8 cellular contexts compared by ENCODE assay signal in the genomic region with DNA sequence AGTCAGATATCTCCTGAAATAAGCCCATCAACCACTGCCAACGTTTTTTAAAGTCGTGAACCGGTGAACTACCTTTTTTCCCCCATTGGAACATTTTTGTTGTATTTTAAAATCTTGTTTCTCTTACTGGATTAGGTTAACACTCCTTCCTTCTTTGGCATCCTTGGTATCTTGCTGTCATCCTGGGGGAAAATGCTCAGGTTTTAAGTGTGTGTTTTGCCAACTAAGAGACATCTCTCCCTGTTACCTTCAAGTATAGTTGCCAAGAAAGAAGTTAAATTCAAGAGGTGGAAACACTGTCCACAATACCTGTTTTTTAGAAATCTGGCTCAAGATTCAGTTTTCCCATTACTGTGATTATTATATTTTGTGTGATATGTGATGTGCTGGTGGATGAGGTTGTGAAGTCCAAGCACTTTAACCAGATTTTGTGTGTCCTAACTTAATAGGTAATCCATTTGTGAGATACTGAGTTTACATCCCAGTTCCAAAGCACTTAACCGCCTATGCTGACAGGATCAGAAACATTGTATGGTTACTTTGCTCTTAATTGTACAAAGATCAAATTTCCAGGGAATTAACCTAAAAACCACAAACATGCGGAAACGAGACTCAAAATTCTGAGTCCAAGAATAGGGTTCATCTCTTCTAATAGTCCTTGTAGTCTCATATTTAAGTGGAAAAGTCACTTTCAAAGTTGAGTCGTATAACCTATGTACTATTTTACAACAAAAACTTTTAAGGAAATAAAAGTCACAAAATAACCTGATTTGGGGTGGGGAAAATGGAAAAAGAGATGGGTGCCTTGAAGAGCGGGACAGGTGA. TPM values are rescaled to one million over a fixed set of nuclear protein-coding genes. Genes with fewer than 3 reads are reported as not detected.
DNase-seq lines count a peak whose midpoint lies in the region; ATAC-seq and TF ChIP-seq lines count a peak whose summit lies in the region.

No MANE protein-coding gene starts in this region.

- TF ChIP-seq CTCF in left ventricle myocardium inferior (IDR thresholded peaks at IDR 0.05; ENCODE audit: borderline replicate concordance): no peak
- no peak for TF ChIP-seq CTCF in astrocyte of the spinal cord (IDR thresholded peaks at IDR 0.05; ENCODE audit: low read depth, low read length)
- TF ChIP-seq CTCF in uterus (IDR thresholded peaks at IDR 0.05): no peak

- peak overlapping the region; percentile 92 for H3K4me3 Mint-ChIP-seq in memory B cell

- H3K4me1 ChIP-seq in left ventricle myocardium inferior (peaks cover 51% of the 10 kb centered on the region), uterus (peaks cover 0 to 7% of the 10 kb centered on the region in 2 donors)

- H3K36me3 ChIP-seq in left ventricle myocardium inferior (no peaks in the 10 kb centered on the region), uterus (peaks cover 0 to 1% of the 10 kb centered on the region in 2 donors)

- peak overlapping the region; percentile 99 for H3K4me3 ChIP-seq in left ventricle myocardium inferior
- peak overlapping the region; percentile 73 for H3K4me3 ChIP-seq in astrocyte of the spinal cord (ENCODE audit: low read depth, low read length)
- H3K4me3 ChIP-seq in uterus: peak overlapping the region; percentile 88 to 100

- H3K27me3 ChIP-seq in left ventricle myocardium inferior (ENCODE audit: low read depth) (no peaks in the 10 kb centered on the region), uterus (no peaks in the 10 kb centered on the region)

- in situ Hi-C loops in astrocyte of the spinal cord (cut with HindIII; ENCODE audit: low sequenced_read_pairs): no loop called here

- peaks cover 3% of the 10 kb centered on the region for H3K36me3 Mint-ChIP-seq in memory B cell

- no peak for TF ChIP-seq POLR2A in uterus (IDR thresholded peaks at IDR 0.05)

- peak overlapping the region; percentile 98 for H3K27ac Mint-ChIP-seq in memory B cell

- DNase-seq in left ventricle myocardium inferior (no peak), Right ventricle myocardium superior (no peak), astrocyte of the spinal cord (ENCODE audit: low read depth, low spot score) (no peak), memory B cell (ENCODE audit: low spot score in 2 of 2) (no peak), uterus (no peak), posterior cingulate gyrus (no peak), NCI-H1436 (lab: John Stamatoyannopoulos, UW) (no peak)

- H3K4me1 Mint-ChIP-seq in memory B cell: peaks cover 16% of the 10 kb centered on the region

- ATAC-seq in Right ventricle myocardium superior (ENCODE audit: poor library complexity): no peak
- ATAC-seq in memory B cell (ENCODE audit: low read depth): no peak
- no peak for ATAC-seq in HG03045 (IDR thresholded peaks at IDR 0.05; ENCODE audit: unreplicated experiment)

- peak overlapping the region; percentile 100 for H3K27ac ChIP-seq in left ventricle myocardium inferior (replicated peaks)
- H3K27ac ChIP-seq in uterus: peak overlapping the region; percentile 100

- H3K9me3 Mint-ChIP-seq in memory B cell: no peaks in the 10 kb centered on the region

- H3K27me3 Mint-ChIP-seq in memory B cell: no peaks in the 10 kb centered on the region

- H3K9me3 ChIP-seq in left ventricle myocardium inferior (replicated peaks) (peaks cover 2% of the 10 kb centered on the region), uterus (peaks cover 0 to 3% of the 10 kb centered on the region in 2 donors)

- intact Hi-C loops in left ventricle myocardium inferior (cut with micrococcal nuclease) (loop anchor here (5.0 kb wide), 1 partner anchor 61 kb away; no protein-coding TSS in a partner anchor), Right ventricle myocardium superior (cut with DNase I) (no loop called here), uterus (cut with DNase I; ENCODE audit: low total_unique reads) (loop anchor here (10.0 kb wide), 1 partner anchor 58 kb away; no protein-coding TSS in a partner anchor), posterior cingulate gyrus (cut with DNase I) (no loop called here)

RNA-seq across cellular contexts. Expression of gene SP3, which starts 1.3 kb away (rescaled TPM):
- total RNA-seq in left ventricle myocardium inferior: 32.1 TPM
- 35.3 TPM for total RNA-seq in Right ventricle myocardium superior
- 100 to 1,000 TPM; 100 to 359 (median 220) TPM for total RNA-seq in uterus

Comparison
In these comparisons a context has a peak if more than half of its experiments do, and no peak if none do; other contexts are left out.
1. intact Hi-C loops: an anchor here in left ventricle myocardium inferior (5.0 kb wide) and uterus (10.0 kb wide); none called in Right ventricle myocardium superior and posterior cingulate gyrus.